Comparison of ENCODE assay signal across 1 cellular context in the genomic region with DNA sequence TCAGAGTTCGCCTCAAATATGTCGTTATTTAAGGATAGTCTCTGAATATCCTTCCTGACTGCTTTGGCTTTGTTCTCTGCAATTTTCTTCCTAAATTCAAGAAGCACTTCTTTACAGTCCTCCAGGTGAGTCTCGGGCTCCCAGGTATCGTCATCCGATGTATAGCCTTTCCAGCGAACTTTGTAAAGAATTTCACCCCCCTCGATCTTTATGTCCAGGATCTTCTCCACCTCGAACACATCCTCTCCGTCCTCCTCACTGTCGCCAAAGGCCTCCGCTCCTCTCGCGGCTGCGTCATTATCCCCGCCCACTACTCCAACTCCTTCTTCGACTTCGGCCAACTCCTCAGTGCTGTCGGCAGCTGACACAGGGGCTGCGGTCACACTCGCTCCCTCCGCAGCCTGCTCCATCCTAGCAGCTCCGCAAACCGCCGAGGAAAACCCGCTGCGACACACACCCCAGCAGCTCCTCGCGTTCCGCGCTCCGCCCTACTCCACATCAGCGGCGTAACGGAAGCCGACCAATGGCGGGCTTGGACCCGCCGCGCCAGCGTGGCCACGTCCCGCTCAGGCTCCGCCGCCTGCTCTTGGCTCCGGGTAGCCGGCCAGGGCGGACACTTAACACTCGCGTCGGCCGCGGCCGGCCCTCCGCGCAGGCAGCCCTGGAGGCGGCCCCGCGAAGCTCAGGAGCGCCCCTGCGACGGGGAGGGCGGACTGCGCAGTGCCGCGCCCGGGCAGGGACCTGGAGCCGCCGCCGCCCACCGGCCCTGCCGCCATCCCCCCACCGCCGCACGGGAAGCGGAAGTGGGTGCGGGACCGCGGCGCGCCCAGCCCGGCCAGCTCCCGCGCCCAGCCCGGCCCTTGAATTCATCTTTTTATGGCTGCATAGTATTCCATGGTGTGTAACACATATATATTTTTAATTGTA.
TF ChIP-seq lines count a peak whose summit lies in the region.

No MANE protein-coding gene starts in this region.

TF ChIP-seq in WTC11, 78 proteins besides CTCF, POLR2A, EP300 and RAD21 (continued from another document):
- TF ChIP-seq, protein P1, sequence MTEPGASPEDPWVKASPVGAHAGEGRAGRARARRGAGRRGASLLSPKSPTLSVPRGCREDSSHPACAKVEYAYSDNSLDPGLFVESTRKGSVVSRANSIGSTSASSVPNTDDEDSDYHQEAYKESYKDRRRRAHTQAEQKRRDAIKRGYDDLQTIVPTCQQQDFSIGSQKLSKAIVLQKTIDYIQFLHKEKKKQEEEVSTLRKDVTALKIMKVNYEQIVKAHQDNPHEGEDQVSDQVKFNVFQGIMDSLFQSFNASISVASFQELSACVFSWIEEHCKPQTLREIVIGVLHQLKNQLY (CRISPR knock-in tag; IDR thresholded peaks at IDR 0.05): no peak
- TF ChIP-seq NR1H2 (CRISPR knock-in tag; IDR thresholded peaks at IDR 0.05) (no peak; the same call in 1 of the 2 replicates), SOX15 (CRISPR knock-in tag; IDR thresholded peaks at IDR 0.05) (no peak), ZNF263 (CRISPR knock-in tag; IDR thresholded peaks at IDR 0.05; ENCODE audit: low read depth) (peak; percentile 82), ESRRA (CRISPR knock-in tag; IDR thresholded peaks at IDR 0.05; ENCODE audit: borderline replicate concordance) (peak; percentile 96), IRF2 (CRISPR knock-in tag; IDR thresholded peaks at IDR 0.05; ENCODE audit: borderline replicate concordance, low read depth) (no peak), ZNF396 (CRISPR knock-in tag; IDR thresholded peaks at IDR 0.05; ENCODE audit: borderline replicate concordance) (no peak), ERG (CRISPR knock-in tag; IDR thresholded peaks at IDR 0.05) (no peak), JAZF1 (CRISPR knock-in tag; IDR thresholded peaks at IDR 0.05) (no peak)
